Comparison of ENCODE assay signal across 1 cellular context in genomic region chr16:85302018-85302847, GRCh38.
TF ChIP-seq lines count a peak whose summit lies in the region.

No MANE protein-coding gene starts in this region.

TF ChIP-seq in K562, 482 proteins besides CTCF, POLR2A, EP300 and RAD21 (continued from another document and continues in another):
- TF ChIP-seq, protein P1, sequence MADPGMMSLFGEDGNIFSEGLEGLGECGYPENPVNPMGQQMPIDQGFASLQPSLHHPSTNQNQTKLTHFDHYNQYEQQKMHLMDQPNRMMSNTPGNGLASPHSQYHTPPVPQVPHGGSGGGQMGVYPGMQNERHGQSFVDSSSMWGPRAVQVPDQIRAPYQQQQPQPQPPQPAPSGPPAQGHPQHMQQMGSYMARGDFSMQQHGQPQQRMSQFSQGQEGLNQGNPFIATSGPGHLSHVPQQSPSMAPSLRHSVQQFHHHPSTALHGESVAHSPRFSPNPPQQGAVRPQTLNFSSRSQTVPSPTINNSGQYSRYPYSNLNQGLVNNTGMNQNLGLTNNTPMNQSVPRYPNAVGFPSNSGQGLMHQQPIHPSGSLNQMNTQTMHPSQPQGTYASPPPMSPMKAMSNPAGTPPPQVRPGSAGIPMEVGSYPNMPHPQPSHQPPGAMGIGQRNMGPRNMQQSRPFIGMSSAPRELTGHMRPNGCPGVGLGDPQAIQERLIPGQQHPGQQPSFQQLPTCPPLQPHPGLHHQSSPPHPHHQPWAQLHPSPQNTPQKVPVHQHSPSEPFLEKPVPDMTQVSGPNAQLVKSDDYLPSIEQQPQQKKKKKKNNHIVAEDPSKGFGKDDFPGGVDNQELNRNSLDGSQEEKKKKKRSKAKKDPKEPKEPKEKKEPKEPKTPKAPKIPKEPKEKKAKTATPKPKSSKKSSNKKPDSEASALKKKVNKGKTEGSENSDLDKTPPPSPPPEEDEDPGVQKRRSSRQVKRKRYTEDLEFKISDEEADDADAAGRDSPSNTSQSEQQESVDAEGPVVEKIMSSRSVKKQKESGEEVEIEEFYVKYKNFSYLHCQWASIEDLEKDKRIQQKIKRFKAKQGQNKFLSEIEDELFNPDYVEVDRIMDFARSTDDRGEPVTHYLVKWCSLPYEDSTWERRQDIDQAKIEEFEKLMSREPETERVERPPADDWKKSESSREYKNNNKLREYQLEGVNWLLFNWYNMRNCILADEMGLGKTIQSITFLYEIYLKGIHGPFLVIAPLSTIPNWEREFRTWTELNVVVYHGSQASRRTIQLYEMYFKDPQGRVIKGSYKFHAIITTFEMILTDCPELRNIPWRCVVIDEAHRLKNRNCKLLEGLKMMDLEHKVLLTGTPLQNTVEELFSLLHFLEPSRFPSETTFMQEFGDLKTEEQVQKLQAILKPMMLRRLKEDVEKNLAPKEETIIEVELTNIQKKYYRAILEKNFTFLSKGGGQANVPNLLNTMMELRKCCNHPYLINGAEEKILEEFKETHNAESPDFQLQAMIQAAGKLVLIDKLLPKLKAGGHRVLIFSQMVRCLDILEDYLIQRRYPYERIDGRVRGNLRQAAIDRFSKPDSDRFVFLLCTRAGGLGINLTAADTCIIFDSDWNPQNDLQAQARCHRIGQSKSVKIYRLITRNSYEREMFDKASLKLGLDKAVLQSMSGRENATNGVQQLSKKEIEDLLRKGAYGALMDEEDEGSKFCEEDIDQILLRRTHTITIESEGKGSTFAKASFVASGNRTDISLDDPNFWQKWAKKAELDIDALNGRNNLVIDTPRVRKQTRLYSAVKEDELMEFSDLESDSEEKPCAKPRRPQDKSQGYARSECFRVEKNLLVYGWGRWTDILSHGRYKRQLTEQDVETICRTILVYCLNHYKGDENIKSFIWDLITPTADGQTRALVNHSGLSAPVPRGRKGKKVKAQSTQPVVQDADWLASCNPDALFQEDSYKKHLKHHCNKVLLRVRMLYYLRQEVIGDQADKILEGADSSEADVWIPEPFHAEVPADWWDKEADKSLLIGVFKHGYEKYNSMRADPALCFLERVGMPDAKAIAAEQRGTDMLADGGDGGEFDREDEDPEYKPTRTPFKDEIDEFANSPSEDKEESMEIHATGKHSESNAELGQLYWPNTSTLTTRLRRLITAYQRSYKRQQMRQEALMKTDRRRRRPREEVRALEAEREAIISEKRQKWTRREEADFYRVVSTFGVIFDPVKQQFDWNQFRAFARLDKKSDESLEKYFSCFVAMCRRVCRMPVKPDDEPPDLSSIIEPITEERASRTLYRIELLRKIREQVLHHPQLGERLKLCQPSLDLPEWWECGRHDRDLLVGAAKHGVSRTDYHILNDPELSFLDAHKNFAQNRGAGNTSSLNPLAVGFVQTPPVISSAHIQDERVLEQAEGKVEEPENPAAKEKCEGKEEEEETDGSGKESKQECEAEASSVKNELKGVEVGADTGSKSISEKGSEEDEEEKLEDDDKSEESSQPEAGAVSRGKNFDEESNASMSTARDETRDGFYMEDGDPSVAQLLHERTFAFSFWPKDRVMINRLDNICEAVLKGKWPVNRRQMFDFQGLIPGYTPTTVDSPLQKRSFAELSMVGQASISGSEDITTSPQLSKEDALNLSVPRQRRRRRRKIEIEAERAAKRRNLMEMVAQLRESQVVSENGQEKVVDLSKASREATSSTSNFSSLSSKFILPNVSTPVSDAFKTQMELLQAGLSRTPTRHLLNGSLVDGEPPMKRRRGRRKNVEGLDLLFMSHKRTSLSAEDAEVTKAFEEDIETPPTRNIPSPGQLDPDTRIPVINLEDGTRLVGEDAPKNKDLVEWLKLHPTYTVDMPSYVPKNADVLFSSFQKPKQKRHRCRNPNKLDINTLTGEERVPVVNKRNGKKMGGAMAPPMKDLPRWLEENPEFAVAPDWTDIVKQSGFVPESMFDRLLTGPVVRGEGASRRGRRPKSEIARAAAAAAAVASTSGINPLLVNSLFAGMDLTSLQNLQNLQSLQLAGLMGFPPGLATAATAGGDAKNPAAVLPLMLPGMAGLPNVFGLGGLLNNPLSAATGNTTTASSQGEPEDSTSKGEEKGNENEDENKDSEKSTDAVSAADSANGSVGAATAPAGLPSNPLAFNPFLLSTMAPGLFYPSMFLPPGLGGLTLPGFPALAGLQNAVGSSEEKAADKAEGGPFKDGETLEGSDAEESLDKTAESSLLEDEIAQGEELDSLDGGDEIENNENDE (IDR thresholded peaks at IDR 0.05; ENCODE audit: low read depth, low read length), result no peak
- TF ChIP-seq BRD9 (IDR thresholded peaks at IDR 0.05; ENCODE audit: low read depth, partially characterized antibody) (peak; percentile 31), CBFA2T2 (conservative IDR thresholded peaks at IDR 0.05) (peak; percentile 65), EGR1 (conservative IDR thresholded peaks at IDR 0.05) (peak; percentile 99), MECOM (CRISPR knock-in tag; IDR thresholded peaks at IDR 0.05) (peak; percentile 63; the same call in 1 of the 2 replicates), MXI1 (IDR thresholded peaks at IDR 0.05; ENCODE audit: low read depth, low read length) (peak; percentile 62; the same call in 1 of the 2 replicates), ZC3H11A (IDR thresholded peaks at IDR 0.05; ENCODE audit: low read depth, low read length) (no peak), MAZ (CRISPR knock-in tag; conservative IDR thresholded peaks at IDR 0.05 in 1 of 2, IDR thresholded peaks at IDR 0.05 in 1 of 2) (peak; percentile 68 to 80; a peak in 3 of 4 replicates), TGIF2 (CRISPR knock-in tag; IDR thresholded peaks at IDR 0.05) (no peak), ETV5 (CRISPR knock-in tag; IDR thresholded peaks at IDR 0.05; ENCODE audit: low read depth) (no peak), OTX1 (CRISPR knock-in tag; IDR thresholded peaks at IDR 0.05) (no peak), XRCC5 (IDR thresholded peaks at IDR 0.05; ENCODE audit: low read depth, low read length) (peak; percentile 27; the same call in 1 of the 2 replicates), ZNF217 (CRISPR knock-in tag; IDR thresholded peaks at IDR 0.05) (no peak), ZNF263 (CRISPR knock-in tag; IDR thresholded peaks at IDR 0.05; ENCODE audit: borderline replicate concordance) (peak; percentile 76; the same call in 1 of the 2 replicates), ZNF197 (CRISPR knock-in tag; IDR thresholded peaks at IDR 0.05; ENCODE audit: low read depth) (no peak), ZNF280B (CRISPR knock-in tag; IDR thresholded peaks at IDR 0.05) (no peak), ETV1 (tag; conservative IDR thresholded peaks at IDR 0.05; ENCODE audit: low read depth) (peak; percentile 22; the same call in 1 of the 2 replicates), ZNF174 (CRISPR knock-in tag; IDR thresholded peaks at IDR 0.05) (no peak), REST (CRISPR knock-in tag; IDR thresholded peaks at IDR 0.05; ENCODE audit: low read depth) (no peak), PHF20 (IDR thresholded peaks at IDR 0.05; ENCODE audit: partially characterized antibody) (no peak), SRSF1 (IDR thresholded peaks at IDR 0.05; ENCODE audit: low read depth, low read length) (no peak), GABPA (tag; conservative IDR thresholded peaks at IDR 0.05; ENCODE audit: low read depth) (peak; percentile 25; the same call in 1 of the 2 replicates), ZNF121 (CRISPR knock-in tag; conservative IDR thresholded peaks at IDR 0.05) (no peak)
- TF ChIP-seq, protein P2, sequence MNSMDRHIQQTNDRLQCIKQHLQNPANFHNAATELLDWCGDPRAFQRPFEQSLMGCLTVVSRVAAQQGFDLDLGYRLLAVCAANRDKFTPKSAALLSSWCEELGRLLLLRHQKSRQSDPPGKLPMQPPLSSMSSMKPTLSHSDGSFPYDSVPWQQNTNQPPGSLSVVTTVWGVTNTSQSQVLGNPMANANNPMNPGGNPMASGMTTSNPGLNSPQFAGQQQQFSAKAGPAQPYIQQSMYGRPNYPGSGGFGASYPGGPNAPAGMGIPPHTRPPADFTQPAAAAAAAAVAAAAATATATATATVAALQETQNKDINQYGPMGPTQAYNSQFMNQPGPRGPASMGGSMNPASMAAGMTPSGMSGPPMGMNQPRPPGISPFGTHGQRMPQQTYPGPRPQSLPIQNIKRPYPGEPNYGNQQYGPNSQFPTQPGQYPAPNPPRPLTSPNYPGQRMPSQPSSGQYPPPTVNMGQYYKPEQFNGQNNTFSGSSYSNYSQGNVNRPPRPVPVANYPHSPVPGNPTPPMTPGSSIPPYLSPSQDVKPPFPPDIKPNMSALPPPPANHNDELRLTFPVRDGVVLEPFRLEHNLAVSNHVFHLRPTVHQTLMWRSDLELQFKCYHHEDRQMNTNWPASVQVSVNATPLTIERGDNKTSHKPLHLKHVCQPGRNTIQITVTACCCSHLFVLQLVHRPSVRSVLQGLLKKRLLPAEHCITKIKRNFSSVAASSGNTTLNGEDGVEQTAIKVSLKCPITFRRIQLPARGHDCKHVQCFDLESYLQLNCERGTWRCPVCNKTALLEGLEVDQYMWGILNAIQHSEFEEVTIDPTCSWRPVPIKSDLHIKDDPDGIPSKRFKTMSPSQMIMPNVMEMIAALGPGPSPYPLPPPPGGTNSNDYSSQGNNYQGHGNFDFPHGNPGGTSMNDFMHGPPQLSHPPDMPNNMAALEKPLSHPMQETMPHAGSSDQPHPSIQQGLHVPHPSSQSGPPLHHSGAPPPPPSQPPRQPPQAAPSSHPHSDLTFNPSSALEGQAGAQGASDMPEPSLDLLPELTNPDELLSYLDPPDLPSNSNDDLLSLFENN (IDR thresholded peaks at IDR 0.05; ENCODE audit: low read depth in 2 of 2, low read length in 2 of 2), result peak in 1 of 2 experiments; percentile 72; a peak in 1 of 4 replicates
- TF ChIP-seq, protein P3, sequence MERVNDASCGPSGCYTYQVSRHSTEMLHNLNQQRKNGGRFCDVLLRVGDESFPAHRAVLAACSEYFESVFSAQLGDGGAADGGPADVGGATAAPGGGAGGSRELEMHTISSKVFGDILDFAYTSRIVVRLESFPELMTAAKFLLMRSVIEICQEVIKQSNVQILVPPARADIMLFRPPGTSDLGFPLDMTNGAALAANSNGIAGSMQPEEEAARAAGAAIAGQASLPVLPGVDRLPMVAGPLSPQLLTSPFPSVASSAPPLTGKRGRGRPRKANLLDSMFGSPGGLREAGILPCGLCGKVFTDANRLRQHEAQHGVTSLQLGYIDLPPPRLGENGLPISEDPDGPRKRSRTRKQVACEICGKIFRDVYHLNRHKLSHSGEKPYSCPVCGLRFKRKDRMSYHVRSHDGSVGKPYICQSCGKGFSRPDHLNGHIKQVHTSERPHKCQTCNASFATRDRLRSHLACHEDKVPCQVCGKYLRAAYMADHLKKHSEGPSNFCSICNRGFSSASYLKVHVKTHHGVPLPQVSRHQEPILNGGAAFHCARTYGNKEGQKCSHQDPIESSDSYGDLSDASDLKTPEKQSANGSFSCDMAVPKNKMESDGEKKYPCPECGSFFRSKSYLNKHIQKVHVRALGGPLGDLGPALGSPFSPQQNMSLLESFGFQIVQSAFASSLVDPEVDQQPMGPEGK (CRISPR knock-in tag; IDR thresholded peaks at IDR 0.05; ENCODE audit: borderline replicate concordance), result no peak
- TF ChIP-seq, protein P4, sequence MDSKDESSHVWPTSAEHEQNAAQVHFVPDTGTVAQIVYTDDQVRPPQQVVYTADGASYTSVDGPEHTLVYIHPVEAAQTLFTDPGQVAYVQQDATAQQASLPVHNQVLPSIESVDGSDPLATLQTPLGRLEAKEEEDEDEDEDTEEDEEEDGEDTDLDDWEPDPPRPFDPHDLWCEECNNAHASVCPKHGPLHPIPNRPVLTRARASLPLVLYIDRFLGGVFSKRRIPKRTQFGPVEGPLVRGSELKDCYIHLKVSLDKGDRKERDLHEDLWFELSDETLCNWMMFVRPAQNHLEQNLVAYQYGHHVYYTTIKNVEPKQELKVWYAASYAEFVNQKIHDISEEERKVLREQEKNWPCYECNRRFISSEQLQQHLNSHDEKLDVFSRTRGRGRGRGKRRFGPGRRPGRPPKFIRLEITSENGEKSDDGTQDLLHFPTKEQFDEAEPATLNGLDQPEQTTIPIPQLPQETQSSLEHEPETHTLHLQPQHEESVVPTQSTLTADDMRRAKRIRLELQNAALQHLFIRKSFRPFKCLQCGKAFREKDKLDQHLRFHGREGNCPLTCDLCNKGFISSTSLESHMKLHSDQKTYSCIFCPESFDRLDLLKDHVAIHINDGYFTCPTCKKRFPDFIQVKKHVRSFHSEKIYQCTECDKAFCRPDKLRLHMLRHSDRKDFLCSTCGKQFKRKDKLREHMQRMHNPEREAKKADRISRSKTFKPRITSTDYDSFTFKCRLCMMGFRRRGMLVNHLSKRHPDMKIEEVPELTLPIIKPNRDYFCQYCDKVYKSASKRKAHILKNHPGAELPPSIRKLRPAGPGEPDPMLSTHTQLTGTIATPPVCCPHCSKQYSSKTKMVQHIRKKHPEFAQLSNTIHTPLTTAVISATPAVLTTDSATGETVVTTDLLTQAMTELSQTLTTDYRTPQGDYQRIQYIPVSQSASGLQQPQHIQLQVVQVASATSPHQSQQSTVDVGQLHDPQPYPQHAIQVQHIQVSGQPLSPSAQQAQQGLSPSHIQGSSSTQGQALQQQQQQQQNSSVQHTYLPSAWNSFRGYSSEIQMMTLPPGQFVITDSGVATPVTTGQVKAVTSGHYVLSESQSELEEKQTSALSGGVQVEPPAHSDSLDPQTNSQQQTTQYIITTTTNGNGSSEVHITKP (IDR thresholded peaks at IDR 0.05; ENCODE audit: partially characterized antibody), result peak; percentile 23
